ENCODE assay signal across 8 cellular contexts in the genomic region with DNA sequence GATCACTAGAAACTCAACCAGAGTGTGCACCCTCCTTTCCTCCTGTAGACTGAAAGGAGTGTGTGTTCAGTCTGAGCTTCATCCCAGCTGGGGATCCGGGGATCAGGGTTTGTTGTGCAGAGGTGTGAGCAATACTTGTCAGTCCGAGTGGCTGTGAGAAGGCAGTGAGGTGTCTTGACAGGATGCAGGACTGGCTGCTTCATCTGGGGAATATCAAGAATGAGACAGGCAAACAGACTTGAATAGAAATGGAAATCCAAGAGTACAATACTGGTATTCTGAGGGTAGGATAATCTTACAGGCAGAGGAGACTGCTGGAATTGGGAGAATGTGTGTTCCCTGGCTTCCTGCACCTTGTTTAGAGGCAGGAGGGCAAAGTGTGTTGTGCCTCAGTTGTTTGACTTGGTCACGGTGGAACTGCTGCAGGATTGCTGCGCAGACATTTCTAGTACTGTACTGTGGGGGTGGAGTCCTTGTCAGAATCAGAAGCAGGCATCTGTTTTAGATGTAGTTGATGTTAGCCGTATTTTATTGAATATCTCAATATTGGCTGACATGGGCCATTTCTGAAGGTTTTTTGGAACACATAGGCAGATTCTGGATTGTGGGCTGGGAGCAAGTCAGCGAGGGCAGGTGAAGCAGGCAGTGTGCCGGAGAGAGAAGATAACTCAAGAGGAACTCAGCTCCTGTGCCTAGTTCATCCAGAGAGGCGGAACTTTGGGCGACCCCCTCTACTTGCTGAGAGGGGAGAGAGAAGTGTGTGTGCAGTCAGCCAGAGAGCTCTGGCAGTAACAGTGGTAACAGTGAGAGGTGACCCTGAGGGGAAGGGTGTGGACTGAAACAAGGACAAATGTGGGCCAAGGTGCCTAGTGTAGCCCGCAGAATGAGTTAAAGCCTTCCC. TPM values are rescaled to one million over a fixed set of nuclear protein-coding genes. Genes with fewer than 3 reads are reported as not detected.
DNase-seq lines count a peak whose midpoint lies in the region; ATAC-seq, FAIRE-seq and TF ChIP-seq lines count a peak whose summit lies in the region.

No MANE protein-coding gene starts in this region.

- FAIRE-seq in D721Med (lab: Jason Lieb, UNC): no peak

- H3K36me3 Mint-ChIP-seq in dendritic cell treated with granulocyte-macrophage colony-stimulating factor and Interleukin-4, amounts not matched to agents 40 ng/mL and 50 ng/mL, for 4 days (ENCODE audit: low read depth): peaks cover 65% of the 10 kb centered on the region
- H3K36me3 Mint-ChIP-seq in naive thymus-derived CD8-positive, alpha-beta T cell: peaks cover 8 to 37% (median 11%) of the 10 kb centered on the region in 3 donors

- POLR2A ChIA-PET in naive thymus-derived CD8-positive, alpha-beta T cell (lab: Charles Lee): interaction anchor here (0.5 to 3.0 kb wide), 29 partner anchors 8 to 1740 kb away, joined by 3 to 34 read pairs (median 6); partner anchors contain the start of genes ANKRD13D, CLCF1, GRK2 and GSTP1

- H3K4me3 ChIP-seq in NB4 (ENCODE audit: low read depth, low read length): peak overlapping the region; percentile 53

- peaks cover 60% of the 10 kb centered on the region for H3K4me1 Mint-ChIP-seq in dendritic cell treated with granulocyte-macrophage colony-stimulating factor and Interleukin-4, amounts not matched to agents 40 ng/mL and 50 ng/mL, for 4 days (ENCODE audit: low read depth)
- peaks cover 38 to 64% (median 55%) of the 10 kb centered on the region in 4 donors for H3K4me1 Mint-ChIP-seq in naive thymus-derived CD8-positive, alpha-beta T cell

- H3K9me3 Mint-ChIP-seq in dendritic cell treated with granulocyte-macrophage colony-stimulating factor and Interleukin-4, amounts not matched to agents 40 ng/mL and 50 ng/mL, for 4 days: no peaks in the 10 kb centered on the region
- no peaks in the 10 kb centered on the region for H3K9me3 Mint-ChIP-seq in naive thymus-derived CD8-positive, alpha-beta T cell

- ATAC-seq in naive thymus-derived CD8-positive, alpha-beta T cell: no peak
- ATAC-seq in HG03378 (IDR thresholded peaks at IDR 0.05; ENCODE audit: unreplicated experiment): no peak

- intact Hi-C loops in dendritic cell treated with granulocyte-macrophage colony-stimulating factor and Interleukin-4, amounts not matched to agents 40 ng/mL and 50 ng/mL, for 4 days (cut with micrococcal nuclease): no loop called here

- DNase-seq in EL: peak; percentile 12
- DNase-seq in NB4 (ENCODE audit: low read depth): no peak
- DNase-seq in naive thymus-derived CD8-positive, alpha-beta T cell: no peak
- no peak for DNase-seq in COLO668 (lab: John Stamatoyannopoulos, UW; ENCODE audit: unreplicated experiment)
- no peak for DNase-seq in D721Med (ENCODE audit: insufficient read length, low spot score)
- DNase-seq in NOMO-1 (lab: John Stamatoyannopoulos, UW; ENCODE audit: unreplicated experiment in 2 of 2): no peak

- no peak for TF ChIP-seq CTCF in NB4 (IDR thresholded peaks at IDR 0.05; ENCODE audit: low read depth, low read length)
- no peak for TF ChIP-seq CTCF in D721Med (IDR thresholded peaks at IDR 0.05; ENCODE audit: insufficient read depth, missing control alignments)

- H3K27me3 Mint-ChIP-seq in dendritic cell treated with granulocyte-macrophage colony-stimulating factor and Interleukin-4, amounts not matched to agents 40 ng/mL and 50 ng/mL, for 4 days: no peaks in the 10 kb centered on the region
- H3K27me3 Mint-ChIP-seq in naive thymus-derived CD8-positive, alpha-beta T cell: no peaks in the 10 kb centered on the region

- peak overlapping the region; percentile 100 for H3K27ac Mint-ChIP-seq in dendritic cell treated with granulocyte-macrophage colony-stimulating factor and Interleukin-4, amounts not matched to agents 40 ng/mL and 50 ng/mL, for 4 days
- peak overlapping the region; percentile 97 to 100 (median 100) for H3K27ac Mint-ChIP-seq in naive thymus-derived CD8-positive, alpha-beta T cell

- TF ChIP-seq POLR2A in NB4 (IDR thresholded peaks at IDR 0.05; ENCODE audit: extremely low read depth, insufficient read length): no peak

- peak overlapping the region; percentile 87 for H3K4me3 Mint-ChIP-seq in dendritic cell treated with granulocyte-macrophage colony-stimulating factor and Interleukin-4, amounts not matched to agents 40 ng/mL and 50 ng/mL, for 4 days
- H3K4me3 Mint-ChIP-seq in naive thymus-derived CD8-positive, alpha-beta T cell: peak overlapping the region; percentile 94 to 100 (median 98)

RNA-seq across cellular contexts. Expression of gene GRK2, which starts 27.1 kb away (rescaled TPM):
- 100 to 1,000 TPM; 345 to 354 TPM for total RNA-seq in naive thymus-derived CD8-positive, alpha-beta T cell
- polyA plus RNA-seq in naive thymus-derived CD8-positive, alpha-beta T cell: 10 to 100 TPM; 16.8 to 70.7 (median 31.1) TPM

RNA-seq across cellular contexts. Expression of gene ANKRD13D, which starts 50.0 kb away (rescaled TPM):
- total RNA-seq in naive thymus-derived CD8-positive, alpha-beta T cell: 100 to 1,000 TPM; 189 to 206 TPM
- 10 to 100 TPM in 2 of 3 donors, 1 to 10 TPM in 1; 6.0 to 18.3 (median 10.1) TPM for polyA plus RNA-seq in naive thymus-derived CD8-positive, alpha-beta T cell
